ENCODE assay signal across 32 cellular contexts in the genomic region with DNA sequence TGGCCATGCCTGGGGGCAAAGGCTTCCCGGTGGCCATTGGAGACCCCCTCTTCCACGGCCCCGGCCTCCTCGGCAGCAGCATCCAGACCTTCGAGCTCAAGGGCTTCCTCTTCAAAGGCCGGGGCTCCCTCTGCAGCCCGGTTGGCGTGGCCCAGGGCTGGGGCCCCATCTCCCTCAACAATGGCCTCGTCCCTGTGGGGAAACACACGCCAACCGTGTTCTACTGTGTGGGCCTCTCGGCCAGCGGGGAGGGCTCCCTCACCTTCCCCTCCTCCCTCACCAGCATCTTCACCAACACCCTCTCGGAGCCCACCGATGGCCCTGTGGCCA. TPM values are rescaled to one million over a fixed set of nuclear protein-coding genes. Genes with fewer than 3 reads are reported as not detected.
"Had no signal": no experiment of that assay in that cellular context is flagged by ENCODE, and none has a peak within 500 bp of the region (broad histone marks: within the 10 kb centered on the region; RNA-seq: fewer than 3 reads in every experiment).

No MANE protein-coding gene starts in this region.

- H3K4me1 ChIP-seq: breast epithelium, foreskin keratinocyte, left lung, pancreas, thyroid gland, upper lobe of left lung had no signal

- H3K36me3 ChIP-seq: breast epithelium, esophagus muscularis mucosa, heart right ventricle, left lung, pancreas, prostate gland, stomach, thyroid gland, upper lobe of left lung had no signal

- H3K4me3 Mint-ChIP-seq: activated CD8-positive, alpha-beta memory T cell treated with anti-CD3 and anti-CD28 coated beads, Interleukin-2, amount 10 ng/mL, durations not matched to agents 7 days and 5 days; activated CD8-positive, alpha-beta T cell treated with anti-CD3 and anti-CD28 coated beads, Interleukin-2, amount 10 ng/mL, durations not matched to agents 7 days and 5 days; dendritic cell treated with granulocyte-macrophage colony-stimulating factor and Interleukin-4, amounts not matched to agents 40 ng/mL and 50 ng/mL, for 4 days; nephron progenitor cell; WTC11 had no signal

- H3K9me3 Mint-ChIP-seq: activated naive CD4-positive, alpha-beta T cell treated with anti-CD3 and anti-CD28 coated beads, Interleukin-2, amount 50 U/mL, for 72 hours; activated T-helper 2 cell treated with anti-CD3 and anti-CD28 coated beads, Interferon-gamma antibody, Interleukin-2, Interleukin-4, amounts not matched to agents 10 μg/mL and 5 μg/mL and 100 μg/mL, durations not matched to agents 14 hours and 24 hours and 36 hours; dendritic cell treated with granulocyte-macrophage colony-stimulating factor and Interleukin-4, amounts not matched to agents 40 ng/mL and 50 ng/mL, for 4 days had no signal

- H3K36me3 Mint-ChIP-seq: activated CD8-positive, alpha-beta memory T cell treated with anti-CD3 and anti-CD28 coated beads, Interleukin-2, amount 10 ng/mL, durations not matched to agents 7 days and 5 days; activated naive CD4-positive, alpha-beta T cell treated with anti-CD3 and anti-CD28 coated beads, Interleukin-2, amount 50 U/mL, for 72 hours had no signal

- H3K27me3 ChIP-seq: pancreas, thyroid gland, upper lobe of left lung had no signal

- H3K9me3 ChIP-seq: breast epithelium, esophagus muscularis mucosa, left lung, pancreas, prostate gland, stomach, thyroid gland, upper lobe of left lung had no signal

- H3K4me1 Mint-ChIP-seq: WTC11 had no signal

- H3K27ac Mint-ChIP-seq: activated CD8-positive, alpha-beta memory T cell treated with anti-CD3 and anti-CD28 coated beads, Interleukin-2, amount 10 ng/mL, durations not matched to agents 7 days and 5 days; activated CD8-positive, alpha-beta T cell treated with anti-CD3 and anti-CD28 coated beads, Interleukin-2, amount 10 ng/mL, durations not matched to agents 7 days and 5 days; activated naive CD4-positive, alpha-beta T cell treated with anti-CD3 and anti-CD28 coated beads, Interleukin-2, amount 50 U/mL, for 72 hours; activated T-helper 2 cell treated with anti-CD3 and anti-CD28 coated beads, Interferon-gamma antibody, Interleukin-2, Interleukin-4, amounts not matched to agents 10 μg/mL and 5 μg/mL and 100 μg/mL, durations not matched to agents 14 hours and 24 hours and 36 hours; dendritic cell treated with granulocyte-macrophage colony-stimulating factor and Interleukin-4, amounts not matched to agents 40 ng/mL and 50 ng/mL, for 4 days; nephron progenitor cell; stimulated activated naive B cell treated with anti-CD40 and anti-IgM and Interleukin-4, amounts not matched to agents 10 μg/mL and 1 μg/mL and 100 μg/mL, for 72 hours; WTC11 had no signal

- H3K27ac ChIP-seq: breast epithelium, esophagus muscularis mucosa, foreskin keratinocyte, left lung, pancreas, prostate gland, thyroid gland had no signal

- FAIRE-seq: islet of Langerhans, pancreas had no signal

- H3K4me3 ChIP-seq: breast epithelium, esophagus muscularis mucosa, heart right ventricle, left lung, mucosa of descending colon, pancreas, prostate gland, smooth muscle cell, stomach, thyroid gland, upper lobe of left lung had no signal

- DNase-seq: activated CD4-positive, alpha-beta T cell treated with anti-CD3 and anti-CD28 coated beads for 1 hour; activated CD8-positive, alpha-beta memory T cell treated with anti-CD3 and anti-CD28 coated beads, Interleukin-2, amount 10 ng/mL, durations not matched to agents 7 days and 5 days; activated CD8-positive, alpha-beta T cell treated with anti-CD3 and anti-CD28 coated beads, Interleukin-2, amount 10 ng/mL, durations not matched to agents 7 days and 5 days; activated naive CD4-positive, alpha-beta T cell; activated T-cell treated with anti-CD3 and anti-CD28 coated beads, Interleukin-2, amount 50 U/mL, for 48 hours; central memory CD4-positive, alpha-beta T cell; foreskin keratinocyte; nephron progenitor cell; stimulated activated CD4-positive, alpha-beta T cell treated with anti-CD3 and anti-CD28 coated beads, Interleukin-1b, Interleukin-23, amount 100 ng/mL, for 48 hours; stimulated activated CD4-positive, alpha-beta T cell treated with anti-CD3 and anti-CD28 coated beads, Interleukin-4, amount 100 ng/mL, for 4 hours; stimulated activated CD8-positive, alpha-beta memory T cell treated with anti-CD3 and anti-CD28 coated beads, Interleukin-4, amount 100 ng/mL, for 48 hours; stimulated activated naive B cell treated with anti-CD40 and anti-IgM and Interleukin-4, amounts not matched to agents 10 μg/mL and 1 μg/mL and 100 μg/mL, for 72 hours; stomach; T-helper 2 cell; thyroid gland had no signal

- ATAC-seq: activated CD8-positive, alpha-beta memory T cell treated with anti-CD3 and anti-CD28 coated beads, Interleukin-2, amount 10 ng/mL, durations not matched to agents 7 days and 5 days; activated CD8-positive, alpha-beta T cell treated with anti-CD3 and anti-CD28 coated beads, Interleukin-2, amount 10 ng/mL, durations not matched to agents 7 days and 5 days; activated naive CD4-positive, alpha-beta T cell treated with anti-CD3 and anti-CD28 coated beads, Interleukin-2, amount 50 U/mL, for 72 hours; foreskin keratinocyte; heart right ventricle; left lung; mucosa of descending colon; pancreas; stimulated activated naive B cell treated with anti-CD40 and anti-IgM and Interleukin-4, amounts not matched to agents 10 μg/mL and 1 μg/mL and 100 μg/mL, for 72 hours; WTC11 had no signal

- H3K4me2 ChIP-seq: smooth muscle cell had no signal

RNA-seq across cellular contexts. Expression of gene RTP5, which starts 2.7 kb away (rescaled TPM):
- total RNA-seq: activated CD8-positive, alpha-beta memory T cell treated with anti-CD3 and anti-CD28 coated beads, Interleukin-2, amount 10 ng/mL, durations not matched to agents 7 days and 5 days; activated CD8-positive, alpha-beta T cell treated with anti-CD3 and anti-CD28 coated beads, Interleukin-2, amount 10 ng/mL, durations not matched to agents 7 days and 5 days; foreskin keratinocyte; heart right ventricle; lung microvascular endothelial cell; mesenteric fat pad; mucosa of descending colon; pancreas; smooth muscle cell; WTC11 had no signal
- polyA plus RNA-seq: foreskin keratinocyte, smooth muscle cell had no signal

RNA-seq across cellular contexts. Expression of gene PDCD1, which starts 13.6 kb away (rescaled TPM):
- total RNA-seq: foreskin keratinocyte, lung microvascular endothelial cell, myocyte, smooth muscle cell had no signal
- polyA plus RNA-seq: foreskin keratinocyte, smooth muscle cell had no signal
